9 cellular contexts compared by ENCODE assay signal in the genomic region with DNA sequence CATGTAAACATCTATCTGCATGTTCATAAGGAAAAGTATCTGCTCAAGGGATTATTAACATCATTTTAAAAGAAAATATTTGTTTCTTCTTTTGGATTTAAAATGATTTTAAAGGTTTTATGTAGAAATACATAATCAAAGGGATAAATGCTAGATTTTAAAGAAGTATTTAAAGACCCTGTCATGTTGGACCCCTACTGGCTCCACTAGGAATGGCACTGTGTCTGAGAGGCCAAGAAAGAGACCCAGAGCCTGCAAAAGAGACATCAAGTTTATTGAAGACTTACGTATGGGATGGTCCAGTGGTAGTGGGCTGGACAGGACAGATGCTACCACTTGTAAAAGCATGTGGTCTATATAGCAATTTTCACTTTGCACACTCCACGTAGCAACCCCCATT.
DNase-seq lines count a peak whose midpoint lies in the region; ATAC-seq, FAIRE-seq and TF ChIP-seq lines count a peak whose summit lies in the region.
"Had no signal": no experiment of that assay in that cellular context is flagged by ENCODE, and none has a peak within 500 bp of the region (broad histone marks: within the 10 kb centered on the region; RNA-seq: fewer than 3 reads in every experiment).

No MANE protein-coding gene starts in this region.

- no peak overlapping the region for H3K9ac ChIP-seq in GM12878 (ENCODE audit: control insufficient read depth, insufficient read depth, low read length)
- no peak overlapping the region for H3K9ac ChIP-seq in neural cell (ENCODE audit: low read length)

- RAD21 ChIA-PET in GM12878 (lab: Charles Lee; ENCODE audit: unreplicated experiment): interaction anchor here (1.9 kb wide), 1 partner anchor 11 kb away, joined by 7 read pairs; no protein-coding TSS in a partner anchor

- intact Hi-C loops in GM12878 (cut with micrococcal nuclease; ENCODE audit: unreplicated experiment) (no loop called here), posterior cingulate gyrus (cut with DNase I) (no loop called here)

- no peak for TF ChIP-seq POLR2A in GM12878 (IDR thresholded peaks at IDR 0.05; ENCODE audit: low read depth, low read length)

- H4K20me1 ChIP-seq in GM12878 (ENCODE audit: control insufficient read depth, insufficient read depth) (no peaks in the 10 kb centered on the region), neural cell (ENCODE audit: insufficient read depth) (no peaks in the 10 kb centered on the region)

- BruUV-seq in GM12878 (replicated peaks; lab: Mats Ljungman, UMichigan): no TSS peak

- H3K27me3 ChIP-seq in GM12878 (replicated peaks in 1 of 2; ENCODE audit: control insufficient read depth in 2 of 2, insufficient read depth in 2 of 2, low read length in 1 of 2): no peaks in the 10 kb centered on the region
- H3K27me3 ChIP-seq in neural cell (ENCODE audit: insufficient read depth, low read depth, low read length): no peaks in the 10 kb centered on the region

- TF ChIP-seq CTCF in GM12878 (IDR thresholded peaks at IDR 0.05 in 2 of 3, conservative IDR thresholded peaks at IDR 0.05 in 1 of 3; ENCODE audit: control insufficient read depth in 2 of 3, extremely low read depth in 1 of 3, insufficient read depth in 1 of 3, low read depth in 3 of 3, low read length in 3 of 3) (peak in 2 of 3 experiments; percentile 38 to 41; a peak in 4 of 6 replicates), neural cell (IDR thresholded peaks at IDR 0.05; ENCODE audit: poor library complexity, severe bottlenecking) (peak; percentile 10)

- SMC1A ChIA-PET in GM12878 (lab: Charles Lee; ENCODE audit: uncharacterized antibody, unreplicated experiment): interaction anchor here (1.9 kb wide), 1 partner anchor 83 kb away, joined by 6 read pairs; no protein-coding TSS in a partner anchor

- H2AFZ ChIP-seq in GM12878 (ENCODE audit: control insufficient read depth, low read depth, low read length): no peak overlapping the region
- no peak overlapping the region for H2AFZ ChIP-seq in neural cell (ENCODE audit: low read depth, low read length)

- in situ Hi-C loops in GM12878 (cut with MboI): no loop called here

- POLR2A ChIA-PET in GM12878 (lab: Charles Lee): no interaction called here

- TF ChIP-seq EP300 in GM12878 (IDR thresholded peaks at IDR 0.05; ENCODE audit: borderline replicate concordance in 1 of 2, control insufficient read depth in 1 of 2, low read depth in 2 of 2, low read length in 2 of 2): no peak
- TF ChIP-seq EP300 in neural cell (conservative IDR thresholded peaks at IDR 0.05; ENCODE audit: poor library complexity, severe bottlenecking): no peak

- H3K4me1 ChIP-seq in GM12878 (ENCODE audit: control insufficient read depth, insufficient read depth, low read length): no peaks in the 10 kb centered on the region

- ATAC-seq in GM12878: peak; percentile 80

- 28% methylated on average over 2 of the region's 2 CpGs for WGBS in GM12878 (ENCODE audit: insufficient coverage, insufficient replicate concordance, low lambda C conversion rate, missing lambda C conversion rate)

- H3F3A ChIP-seq in neural cell (ENCODE audit: insufficient read depth, low read length, poor library complexity, severe bottlenecking): no peaks in the 10 kb centered on the region

- H3K4me2 ChIP-seq in GM12878 (ENCODE audit: control insufficient read depth, insufficient read depth) (no peak overlapping the region), neural cell (ENCODE audit: low read length) (no peak overlapping the region)

- H3K9me2 ChIP-seq in neural cell (ENCODE audit: insufficient read depth, low read length): no peaks in the 10 kb centered on the region

- DNase-seq in GM03348 (ENCODE audit: low spot score): peak; percentile 8
- no peak for DNase-seq in HTR-8/SVneo (ENCODE audit: insufficient read length, low spot score)
- DNase-seq in GM12878 (ENCODE audit: low read depth, low spot score): no peak
- DNase-seq in activated CD4-positive, alpha-beta T cell treated with anti-CD3 and anti-CD28 coated beads for 4 hours: no peak
- no peak for DNase-seq in posterior cingulate gyrus
- DNase-seq in urothelium cell line (ENCODE audit: low spot score): no peak
- DNase-seq in amniotic stem cell (lab: John Stamatoyannopoulos, UW): no peak
- DNase-seq: NCI-H524 treated with DMSO at 0.1 percent for 48 hours had no signal

- H3K79me2 ChIP-seq in GM12878 (ENCODE audit: control insufficient read depth, insufficient read depth, low read length) (no peaks in the 10 kb centered on the region), neural cell (replicated peaks; ENCODE audit: insufficient read depth, low read length) (no peaks in the 10 kb centered on the region)

- H3K36me3 ChIP-seq in GM12878 (ENCODE audit: control insufficient read depth in 2 of 2, insufficient read depth in 2 of 2, low read length in 1 of 2) (no peaks in the 10 kb centered on the region), neural cell (ENCODE audit: insufficient read depth, low read length) (no peaks in the 10 kb centered on the region)

- H3K9me3 ChIP-seq in GM12878 (replicated peaks; ENCODE audit: control insufficient read depth, insufficient read depth, low read length) (no peaks in the 10 kb centered on the region), neural cell (ENCODE audit: low read length) (no peaks in the 10 kb centered on the region)

- H3K27ac ChIP-seq in GM12878 (ENCODE audit: control insufficient read depth, insufficient read depth) (no peak overlapping the region), neural cell (ENCODE audit: low read length) (no peak overlapping the region)

- H3K4me3 ChIP-seq in GM12878 (no peak overlapping the region), neural cell (ENCODE audit: low read length) (no peak overlapping the region)

- CTCF ChIA-PET in GM12878 (lab: Yijun Ruan, JAX): no interaction called here

- FAIRE-seq in HTR-8/SVneo (lab: Jason Lieb, UNC): peak; percentile 13
- no peak for FAIRE-seq in GM12878 (lab: Jason Lieb, UNC)
- no peak for FAIRE-seq in urothelium cell line (lab: Jason Lieb, UNC)

- TF ChIP-seq RAD21 in GM12878 (IDR thresholded peaks at IDR 0.05; ENCODE audit: insufficient read depth, low read depth, low read length): peak; percentile 30; the same call in 1 of the 2 replicates
- no peak for TF ChIP-seq RAD21 in neural cell (conservative IDR thresholded peaks at IDR 0.05)

TF ChIP-seq in GM12878, 131 proteins besides CTCF, POLR2A, EP300 and RAD21:
- TF ChIP-seq SMC3 (IDR thresholded peaks at IDR 0.05; ENCODE audit: borderline replicate concordance, low read length) (peak; percentile 8; the same call in 1 of the 2 replicates), BHLHE40 (IDR thresholded peaks at IDR 0.05; ENCODE audit: borderline replicate concordance in 1 of 2, low read depth in 2 of 2, low read length in 1 of 2) (no peak), JUND (IDR thresholded peaks at IDR 0.05; ENCODE audit: low read depth, low read length) (no peak), TBL1XR1 (IDR thresholded peaks at IDR 0.05; ENCODE audit: low read depth, low read length) (no peak), RELA (IDR thresholded peaks at IDR 0.05; ENCODE audit: borderline replicate concordance, partially characterized antibody) (no peak), ETV6 (conservative IDR thresholded peaks at IDR 0.05 in 1 of 2, IDR thresholded peaks at IDR 0.05 in 1 of 2; ENCODE audit: borderline replicate concordance in 1 of 2, low read depth in 1 of 2) (no peak)
- TF ChIP-seq, protein P1, sequence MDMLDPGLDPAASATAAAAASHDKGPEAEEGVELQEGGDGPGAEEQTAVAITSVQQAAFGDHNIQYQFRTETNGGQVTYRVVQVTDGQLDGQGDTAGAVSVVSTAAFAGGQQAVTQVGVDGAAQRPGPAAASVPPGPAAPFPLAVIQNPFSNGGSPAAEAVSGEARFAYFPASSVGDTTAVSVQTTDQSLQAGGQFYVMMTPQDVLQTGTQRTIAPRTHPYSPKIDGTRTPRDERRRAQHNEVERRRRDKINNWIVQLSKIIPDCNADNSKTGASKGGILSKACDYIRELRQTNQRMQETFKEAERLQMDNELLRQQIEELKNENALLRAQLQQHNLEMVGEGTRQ (IDR thresholded peaks at IDR 0.05; ENCODE audit: borderline replicate concordance, low read depth, low read length): no peak

TF ChIP-seq in neural cell, 6 proteins besides CTCF, POLR2A, EP300 and RAD21:
- TF ChIP-seq POLR2AphosphoS5 (IDR thresholded peaks at IDR 0.05) (no peak), SMC3 (conservative IDR thresholded peaks at IDR 0.05; ENCODE audit: poor library complexity) (no peak), TAF1 (IDR thresholded peaks at IDR 0.05; ENCODE audit: low read depth) (no peak), MXI1 (conservative IDR thresholded peaks at IDR 0.05; ENCODE audit: poor library complexity, severe bottlenecking) (no peak), EZH2 (IDR thresholded peaks at IDR 0.05; ENCODE audit: borderline replicate concordance, insufficient read depth, low read length, poor library complexity, severe bottlenecking) (no peak)
- TF ChIP-seq, protein P2, sequence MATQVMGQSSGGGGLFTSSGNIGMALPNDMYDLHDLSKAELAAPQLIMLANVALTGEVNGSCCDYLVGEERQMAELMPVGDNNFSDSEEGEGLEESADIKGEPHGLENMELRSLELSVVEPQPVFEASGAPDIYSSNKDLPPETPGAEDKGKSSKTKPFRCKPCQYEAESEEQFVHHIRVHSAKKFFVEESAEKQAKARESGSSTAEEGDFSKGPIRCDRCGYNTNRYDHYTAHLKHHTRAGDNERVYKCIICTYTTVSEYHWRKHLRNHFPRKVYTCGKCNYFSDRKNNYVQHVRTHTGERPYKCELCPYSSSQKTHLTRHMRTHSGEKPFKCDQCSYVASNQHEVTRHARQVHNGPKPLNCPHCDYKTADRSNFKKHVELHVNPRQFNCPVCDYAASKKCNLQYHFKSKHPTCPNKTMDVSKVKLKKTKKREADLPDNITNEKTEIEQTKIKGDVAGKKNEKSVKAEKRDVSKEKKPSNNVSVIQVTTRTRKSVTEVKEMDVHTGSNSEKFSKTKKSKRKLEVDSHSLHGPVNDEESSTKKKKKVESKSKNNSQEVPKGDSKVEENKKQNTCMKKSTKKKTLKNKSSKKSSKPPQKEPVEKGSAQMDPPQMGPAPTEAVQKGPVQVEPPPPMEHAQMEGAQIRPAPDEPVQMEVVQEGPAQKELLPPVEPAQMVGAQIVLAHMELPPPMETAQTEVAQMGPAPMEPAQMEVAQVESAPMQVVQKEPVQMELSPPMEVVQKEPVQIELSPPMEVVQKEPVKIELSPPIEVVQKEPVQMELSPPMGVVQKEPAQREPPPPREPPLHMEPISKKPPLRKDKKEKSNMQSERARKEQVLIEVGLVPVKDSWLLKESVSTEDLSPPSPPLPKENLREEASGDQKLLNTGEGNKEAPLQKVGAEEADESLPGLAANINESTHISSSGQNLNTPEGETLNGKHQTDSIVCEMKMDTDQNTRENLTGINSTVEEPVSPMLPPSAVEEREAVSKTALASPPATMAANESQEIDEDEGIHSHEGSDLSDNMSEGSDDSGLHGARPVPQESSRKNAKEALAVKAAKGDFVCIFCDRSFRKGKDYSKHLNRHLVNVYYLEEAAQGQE (IDR thresholded peaks at IDR 0.05; ENCODE audit: borderline replicate concordance): no peak
